Comparison of ENCODE assay signal across 13 cellular contexts in genomic region chr12:53062011-53062961, GRCh38. TPM values are rescaled to one million over a fixed set of nuclear protein-coding genes. Genes with fewer than 3 reads are reported as not detected.
DNase-seq lines count a peak whose midpoint lies in the region; ATAC-seq and TF ChIP-seq lines count a peak whose summit lies in the region.
"Had no signal": no experiment of that assay in that cellular context is flagged by ENCODE, and none has a peak within 500 bp of the region (broad histone marks: within the 10 kb centered on the region; RNA-seq: fewer than 3 reads in every experiment).

No MANE protein-coding gene starts in this region.

- ATAC-seq in activated CD4-positive, alpha-beta T cell treated with anti-CD3 and anti-CD28 coated beads for 36 hours, result no peak
- ATAC-seq in thoracic aorta (ENCODE audit: insufficient number of reproducible peaks, low FRiP score, low read depth), result no peak

- H3K9ac ChIP-seq in colonic mucosa (ENCODE audit: low read depth in 2 of 2, low read length in 2 of 2), result peak overlapping the region; percentile 4 to 29

- DNase-seq in activated CD4-positive, alpha-beta T cell treated with anti-CD3 and anti-CD28 coated beads for 36 hours, result peak; percentile 3
- no peak for DNase-seq in activated CD4-positive, alpha-beta T cell treated with anti-CD3 and anti-CD28 coated beads, Interleukin-2, amount 50 U/mL, for 48 hours
- DNase-seq in colonic mucosa (peak; percentile 18), mesenteric fat pad (ENCODE audit: low spot score) (peak; percentile 87), thoracic aorta (ENCODE audit: low spot score) (no peak), RKO (ENCODE audit: low spot score) (no peak)
- DNase-seq in stimulated activated CD4-positive, alpha-beta T cell treated with anti-CD3 and anti-CD28 coated beads, Interleukin-4, amount 100 ng/mL, for 24 hours, result no peak
- no peak for DNase-seq in activated CD8-positive, alpha-beta memory T cell treated with anti-CD3 and anti-CD28 coated beads, Interleukin-2, amount 50 U/mL, for 48 hours
- DNase-seq: activated CD4-positive, alpha-beta T cell treated with anti-CD3 and anti-CD28 coated beads for 48 hours; activated naive CD4-positive, alpha-beta T cell treated with anti-CD3 and anti-CD28 coated beads, Interleukin-2, amount 10 ng/mL, durations not matched to agents 7 days and 5 days; effector CD4-positive, alpha-beta T cell; stimulated activated CD8-positive, alpha-beta memory T cell treated with anti-CD3 and anti-CD28 coated beads, Interleukin-4, amount 100 ng/mL, for 48 hours had no signal

- intact Hi-C loops in activated CD4-positive, alpha-beta T cell treated with anti-CD3 and anti-CD28 coated beads for 36 hours (cut with DNase I, micrococcal nuclease), result loop anchor here in 1 of 2 experiments (10.0 kb wide), 1 partner anchor 133 kb away; no protein-coding TSS in a partner anchor
- intact Hi-C loops in colonic mucosa (cut with DNase I), result no loop called here

- no peaks in the 10 kb centered on the region for H3K27me3 ChIP-seq in colonic mucosa
- H3K27me3 ChIP-seq in thoracic aorta (replicated peaks; ENCODE audit: insufficient read depth), result no peaks in the 10 kb centered on the region

- H3K4me1 Mint-ChIP-seq in activated CD4-positive, alpha-beta T cell treated with anti-CD3 and anti-CD28 coated beads for 36 hours, result peaks cover 7% of the 10 kb centered on the region

- H3K4me3 Mint-ChIP-seq in activated CD4-positive, alpha-beta T cell treated with anti-CD3 and anti-CD28 coated beads for 36 hours, result no peak overlapping the region
- H3K4me3 Mint-ChIP-seq: activated naive CD4-positive, alpha-beta T cell treated with anti-CD3 and anti-CD28 coated beads, Interleukin-2, amount 10 ng/mL, durations not matched to agents 7 days and 5 days had no signal

- CTCF ChIA-PET in activated CD4-positive, alpha-beta T cell treated with anti-CD3 and anti-CD28 coated beads for 36 hours (lab: Charles Lee), result interaction anchor here (0.5 to 15.8 kb wide), 4 partner anchors 19 to 510 kb away, joined by 3 to 277 read pairs (median 79); partner anchors contain the start of genes IGFBP6, SOAT2 and SPRYD3

- peaks cover 16% of the 10 kb centered on the region for H3K36me3 Mint-ChIP-seq in activated CD4-positive, alpha-beta T cell treated with anti-CD3 and anti-CD28 coated beads for 36 hours (ENCODE audit: low read depth)

- no peaks in the 10 kb centered on the region for H3K9me3 Mint-ChIP-seq in activated CD4-positive, alpha-beta T cell treated with anti-CD3 and anti-CD28 coated beads for 36 hours (ENCODE audit: low read depth)
- H3K9me3 Mint-ChIP-seq: activated naive CD4-positive, alpha-beta T cell treated with anti-CD3 and anti-CD28 coated beads, Interleukin-2, amount 10 ng/mL, durations not matched to agents 7 days and 5 days had no signal

- no peaks in the 10 kb centered on the region for H3K9me3 ChIP-seq in colonic mucosa
- no peaks in the 10 kb centered on the region for H3K9me3 ChIP-seq in thoracic aorta

- no peaks in the 10 kb centered on the region for H3K27me3 Mint-ChIP-seq in activated CD4-positive, alpha-beta T cell treated with anti-CD3 and anti-CD28 coated beads for 36 hours

- H3K4me3 ChIP-seq in colonic mucosa, result no peak overlapping the region
- no peak overlapping the region for H3K4me3 ChIP-seq in thoracic aorta

- H3K4me1 ChIP-seq in colonic mucosa (peaks cover 12% of the 10 kb centered on the region), thoracic aorta (ENCODE audit: control insufficient read depth in 1 of 2, low read depth in 2 of 2) (peaks cover 22 to 75% of the 10 kb centered on the region in 2 donors)

- no peak overlapping the region for H3K27ac Mint-ChIP-seq in activated CD4-positive, alpha-beta T cell treated with anti-CD3 and anti-CD28 coated beads for 36 hours
- H3K27ac Mint-ChIP-seq: activated naive CD4-positive, alpha-beta T cell treated with anti-CD3 and anti-CD28 coated beads, Interleukin-2, amount 10 ng/mL, durations not matched to agents 7 days and 5 days had no signal

- H3K27ac ChIP-seq in colonic mucosa (peak overlapping the region; percentile 27), thoracic aorta (peak overlapping the region; percentile 50 to 84)

- H3K36me3 ChIP-seq in colonic mucosa (no peaks in the 10 kb centered on the region), thoracic aorta (peaks cover 72% of the 10 kb centered on the region)

- no peak for TF ChIP-seq CTCF in colonic mucosa (IDR thresholded peaks at IDR 0.05)
- no peak for TF ChIP-seq CTCF in thoracic aorta (IDR thresholded peaks at IDR 0.05)

- POLR2A ChIA-PET in activated CD4-positive, alpha-beta T cell treated with anti-CD3 and anti-CD28 coated beads for 36 hours (lab: Charles Lee), result interaction anchor here (0.6 kb wide), 1 partner anchor 28 kb away, joined by 4 read pairs; no protein-coding TSS in a partner anchor

RNA-seq across cellular contexts. Expression of gene TNS2, which starts 12.4 kb away (rescaled TPM):
- total RNA-seq in activated CD4-positive, alpha-beta T cell treated with anti-CD3 and anti-CD28 coated beads for 36 hours, result 1 to 10 TPM in 1 of 2 experiments, under 1 TPM in 1; 0.77 to 2.4 TPM
- total RNA-seq in colonic mucosa, result 10 to 100 TPM; 26.0 to 27.1 TPM
- 210 TPM for total RNA-seq in mesenteric fat pad
- total RNA-seq in thoracic aorta, result 100 to 1,000 TPM; 292 to 307 TPM

RNA-seq across cellular contexts. Expression of gene SPRYD3, which starts 16.9 kb away (rescaled TPM):
- 10 to 100 TPM; 13.7 to 18.2 TPM for total RNA-seq in activated CD4-positive, alpha-beta T cell treated with anti-CD3 and anti-CD28 coated beads for 36 hours
- total RNA-seq in colonic mucosa (10 to 100 TPM; 32.5 to 35.0 TPM), mesenteric fat pad (46.2 TPM), thoracic aorta (10 to 100 TPM; 68.0 to 94.8 TPM)

RNA-seq across cellular contexts. Expression of gene IGFBP6, which starts 35.2 kb away (rescaled TPM):
- total RNA-seq in activated CD4-positive, alpha-beta T cell treated with anti-CD3 and anti-CD28 coated beads for 36 hours, result 1 to 10 TPM; 1.3 to 2.4 TPM
- 10 to 100 TPM in 1 of 2 donors, 1 to 10 TPM in 1; 7.2 to 14.6 TPM for total RNA-seq in colonic mucosa
- 195 TPM for total RNA-seq in mesenteric fat pad
- 1,000 to 10,000 TPM; 1,999 to 2,150 TPM for total RNA-seq in thoracic aorta

RNA-seq across cellular contexts. Expression of gene SOAT2, which starts 41.0 kb away (rescaled TPM):
- total RNA-seq in activated CD4-positive, alpha-beta T cell treated with anti-CD3 and anti-CD28 coated beads for 36 hours, result under 1 TPM; 0.57 to 0.79 TPM
- under 1 TPM in 1 of 2 donors, not detected in 1; 0.12 TPM for total RNA-seq in colonic mucosa
- total RNA-seq in mesenteric fat pad, result not detected
- under 1 TPM; 0.81 to 0.99 TPM for total RNA-seq in thoracic aorta
- total RNA-seq: A673 had no signal

RNA-seq across cellular contexts. Expression of gene EIF4B, which starts 56.0 kb away (rescaled TPM):
- 100 to 1,000 TPM; 698 to 781 TPM for total RNA-seq in activated CD4-positive, alpha-beta T cell treated with anti-CD3 and anti-CD28 coated beads for 36 hours
- total RNA-seq in colonic mucosa (100 to 1,000 TPM; 398 to 455 TPM), mesenteric fat pad (393 TPM), thoracic aorta (100 to 1,000 TPM; 279 to 338 TPM)

Comparison
In these comparisons a context has a peak if more than half of its experiments do, and no peak if none do; other contexts are left out.
1. DNase-seq: peak in activated CD4-positive, alpha-beta T cell treated with anti-CD3 and anti-CD28 coated beads for 36 hours (single experiment), colonic mucosa (single experiment) and mesenteric fat pad (single experiment); none in activated CD4-positive, alpha-beta T cell treated with anti-CD3 and anti-CD28 coated beads, Interleukin-2, amount 50 U/mL, for 48 hours (0 of 2), thoracic aorta (single experiment), RKO (single experiment), stimulated activated CD4-positive, alpha-beta T cell treated with anti-CD3 and anti-CD28 coated beads, Interleukin-4, amount 100 ng/mL, for 24 hours (single experiment) and activated CD8-positive, alpha-beta memory T cell treated with anti-CD3 and anti-CD28 coated beads, Interleukin-2, amount 50 U/mL, for 48 hours (single experiment).
2. RNA of gene TNS2, which starts 12.4 kb away (total RNA-seq): 292 to 307 TPM in thoracic aorta, 210 TPM in mesenteric fat pad (single experiment) and 26.0 to 27.1 TPM in colonic mucosa; 0.77 to 2.4 TPM in activated CD4-positive, alpha-beta T cell treated with anti-CD3 and anti-CD28 coated beads for 36 hours; every median in the first group is over 4 times any median in the second.
3. RNA of gene IGFBP6, which starts 35.2 kb away (total RNA-seq): 1,999 to 2,150 TPM in thoracic aorta and 195 TPM in mesenteric fat pad (single experiment); 7.2 to 14.6 TPM in colonic mucosa and 1.3 to 2.4 TPM in activated CD4-positive, alpha-beta T cell treated with anti-CD3 and anti-CD28 coated beads for 36 hours; every median in the first group is over 10 times any median in the second.